ENCODE assay signal across 1 cellular context in genomic region chr17:64496786-64497564, GRCh38.
TF ChIP-seq lines count a peak whose summit lies in the region.

TSS of gene POLG2 (minus strand) at chr17:64497054. CDS start at chr17:64496968, 86 bp downstream.

TF ChIP-seq in WTC11, 78 proteins besides CTCF, POLR2A, EP300 and RAD21 (continued from another document and continues in another):
- no peak for TF ChIP-seq MLX (CRISPR knock-in tag; IDR thresholded peaks at IDR 0.05)
- TF ChIP-seq, protein P1, sequence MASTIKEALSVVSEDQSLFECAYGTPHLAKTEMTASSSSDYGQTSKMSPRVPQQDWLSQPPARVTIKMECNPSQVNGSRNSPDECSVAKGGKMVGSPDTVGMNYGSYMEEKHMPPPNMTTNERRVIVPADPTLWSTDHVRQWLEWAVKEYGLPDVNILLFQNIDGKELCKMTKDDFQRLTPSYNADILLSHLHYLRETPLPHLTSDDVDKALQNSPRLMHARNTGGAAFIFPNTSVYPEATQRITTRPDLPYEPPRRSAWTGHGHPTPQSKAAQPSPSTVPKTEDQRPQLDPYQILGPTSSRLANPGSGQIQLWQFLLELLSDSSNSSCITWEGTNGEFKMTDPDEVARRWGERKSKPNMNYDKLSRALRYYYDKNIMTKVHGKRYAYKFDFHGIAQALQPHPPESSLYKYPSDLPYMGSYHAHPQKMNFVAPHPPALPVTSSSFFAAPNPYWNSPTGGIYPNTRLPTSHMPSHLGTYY (CRISPR knock-in tag; IDR thresholded peaks at IDR 0.05), result peak; percentile 85; the same call in 1 of the 2 replicates
- no peak for TF ChIP-seq ATF6 (CRISPR knock-in tag; IDR thresholded peaks at IDR 0.05)
- peak; percentile 85 for TF ChIP-seq ETV6 (CRISPR knock-in tag; IDR thresholded peaks at IDR 0.05)
- TF ChIP-seq, protein P2, sequence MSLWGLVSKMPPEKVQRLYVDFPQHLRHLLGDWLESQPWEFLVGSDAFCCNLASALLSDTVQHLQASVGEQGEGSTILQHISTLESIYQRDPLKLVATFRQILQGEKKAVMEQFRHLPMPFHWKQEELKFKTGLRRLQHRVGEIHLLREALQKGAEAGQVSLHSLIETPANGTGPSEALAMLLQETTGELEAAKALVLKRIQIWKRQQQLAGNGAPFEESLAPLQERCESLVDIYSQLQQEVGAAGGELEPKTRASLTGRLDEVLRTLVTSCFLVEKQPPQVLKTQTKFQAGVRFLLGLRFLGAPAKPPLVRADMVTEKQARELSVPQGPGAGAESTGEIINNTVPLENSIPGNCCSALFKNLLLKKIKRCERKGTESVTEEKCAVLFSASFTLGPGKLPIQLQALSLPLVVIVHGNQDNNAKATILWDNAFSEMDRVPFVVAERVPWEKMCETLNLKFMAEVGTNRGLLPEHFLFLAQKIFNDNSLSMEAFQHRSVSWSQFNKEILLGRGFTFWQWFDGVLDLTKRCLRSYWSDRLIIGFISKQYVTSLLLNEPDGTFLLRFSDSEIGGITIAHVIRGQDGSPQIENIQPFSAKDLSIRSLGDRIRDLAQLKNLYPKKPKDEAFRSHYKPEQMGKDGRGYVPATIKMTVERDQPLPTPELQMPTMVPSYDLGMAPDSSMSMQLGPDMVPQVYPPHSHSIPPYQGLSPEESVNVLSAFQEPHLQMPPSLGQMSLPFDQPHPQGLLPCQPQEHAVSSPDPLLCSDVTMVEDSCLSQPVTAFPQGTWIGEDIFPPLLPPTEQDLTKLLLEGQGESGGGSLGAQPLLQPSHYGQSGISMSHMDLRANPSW (CRISPR knock-in tag; conservative IDR thresholded peaks at IDR 0.05; ENCODE audit: low read depth), result no peak
- TF ChIP-seq E2F4 (CRISPR knock-in tag; IDR thresholded peaks at IDR 0.05; ENCODE audit: borderline replicate concordance, low read depth), result no peak
- TF ChIP-seq NR3C1 (CRISPR knock-in tag; conservative IDR thresholded peaks at IDR 0.05; ENCODE audit: low read depth), result no peak
- TF ChIP-seq ZNF396 (CRISPR knock-in tag; IDR thresholded peaks at IDR 0.05; ENCODE audit: borderline replicate concordance), result no peak
- TF ChIP-seq E2F1 (CRISPR knock-in tag; IDR thresholded peaks at IDR 0.05), result no peak
- no peak for TF ChIP-seq RELA (CRISPR knock-in tag; IDR thresholded peaks at IDR 0.05; ENCODE audit: borderline replicate concordance)
- 0 out of 2 replicates have a peak, but pooled peaks have one; percentile 25 for TF ChIP-seq PREB (CRISPR knock-in tag; IDR thresholded peaks at IDR 0.05; ENCODE audit: borderline replicate concordance)
- TF ChIP-seq ZNF512 (CRISPR knock-in tag; IDR thresholded peaks at IDR 0.05; ENCODE audit: borderline replicate concordance), result no peak
- TF ChIP-seq, protein P3, sequence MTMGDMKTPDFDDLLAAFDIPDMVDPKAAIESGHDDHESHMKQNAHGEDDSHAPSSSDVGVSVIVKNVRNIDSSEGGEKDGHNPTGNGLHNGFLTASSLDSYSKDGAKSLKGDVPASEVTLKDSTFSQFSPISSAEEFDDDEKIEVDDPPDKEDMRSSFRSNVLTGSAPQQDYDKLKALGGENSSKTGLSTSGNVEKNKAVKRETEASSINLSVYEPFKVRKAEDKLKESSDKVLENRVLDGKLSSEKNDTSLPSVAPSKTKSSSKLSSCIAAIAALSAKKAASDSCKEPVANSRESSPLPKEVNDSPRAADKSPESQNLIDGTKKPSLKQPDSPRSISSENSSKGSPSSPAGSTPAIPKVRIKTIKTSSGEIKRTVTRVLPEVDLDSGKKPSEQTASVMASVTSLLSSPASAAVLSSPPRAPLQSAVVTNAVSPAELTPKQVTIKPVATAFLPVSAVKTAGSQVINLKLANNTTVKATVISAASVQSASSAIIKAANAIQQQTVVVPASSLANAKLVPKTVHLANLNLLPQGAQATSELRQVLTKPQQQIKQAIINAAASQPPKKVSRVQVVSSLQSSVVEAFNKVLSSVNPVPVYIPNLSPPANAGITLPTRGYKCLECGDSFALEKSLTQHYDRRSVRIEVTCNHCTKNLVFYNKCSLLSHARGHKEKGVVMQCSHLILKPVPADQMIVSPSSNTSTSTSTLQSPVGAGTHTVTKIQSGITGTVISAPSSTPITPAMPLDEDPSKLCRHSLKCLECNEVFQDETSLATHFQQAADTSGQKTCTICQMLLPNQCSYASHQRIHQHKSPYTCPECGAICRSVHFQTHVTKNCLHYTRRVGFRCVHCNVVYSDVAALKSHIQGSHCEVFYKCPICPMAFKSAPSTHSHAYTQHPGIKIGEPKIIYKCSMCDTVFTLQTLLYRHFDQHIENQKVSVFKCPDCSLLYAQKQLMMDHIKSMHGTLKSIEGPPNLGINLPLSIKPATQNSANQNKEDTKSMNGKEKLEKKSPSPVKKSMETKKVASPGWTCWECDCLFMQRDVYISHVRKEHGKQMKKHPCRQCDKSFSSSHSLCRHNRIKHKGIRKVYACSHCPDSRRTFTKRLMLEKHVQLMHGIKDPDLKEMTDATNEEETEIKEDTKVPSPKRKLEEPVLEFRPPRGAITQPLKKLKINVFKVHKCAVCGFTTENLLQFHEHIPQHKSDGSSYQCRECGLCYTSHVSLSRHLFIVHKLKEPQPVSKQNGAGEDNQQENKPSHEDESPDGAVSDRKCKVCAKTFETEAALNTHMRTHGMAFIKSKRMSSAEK (CRISPR knock-in tag; IDR thresholded peaks at IDR 0.05; ENCODE audit: borderline replicate concordance), result peak; percentile 76; the same call in 1 of the 2 replicates
- TF ChIP-seq, protein P4, sequence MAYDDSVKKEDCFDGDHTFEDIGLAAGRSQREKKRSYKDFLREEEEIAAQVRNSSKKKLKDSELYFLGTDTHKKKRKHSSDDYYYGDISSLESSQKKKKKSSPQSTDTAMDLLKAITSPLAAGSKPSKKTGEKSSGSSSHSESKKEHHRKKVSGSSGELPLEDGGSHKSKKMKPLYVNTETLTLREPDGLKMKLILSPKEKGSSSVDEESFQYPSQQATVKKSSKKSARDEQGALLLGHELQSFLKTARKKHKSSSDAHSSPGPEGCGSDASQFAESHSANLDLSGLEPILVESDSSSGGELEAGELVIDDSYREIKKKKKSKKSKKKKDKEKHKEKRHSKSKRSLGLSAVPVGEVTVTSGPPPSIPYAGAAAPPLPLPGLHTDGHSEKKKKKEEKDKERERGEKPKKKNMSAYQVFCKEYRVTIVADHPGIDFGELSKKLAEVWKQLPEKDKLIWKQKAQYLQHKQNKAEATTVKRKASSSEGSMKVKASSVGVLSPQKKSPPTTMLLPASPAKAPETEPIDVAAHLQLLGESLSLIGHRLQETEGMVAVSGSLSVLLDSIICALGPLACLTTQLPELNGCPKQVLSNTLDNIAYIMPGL (CRISPR knock-in tag; IDR thresholded peaks at IDR 0.05), result 0 out of 2 replicates have a peak, but pooled peaks have one; percentile 26
- TF ChIP-seq PRRX2 (CRISPR knock-in tag; IDR thresholded peaks at IDR 0.05), result peak; percentile 89
- TF ChIP-seq, protein P5, sequence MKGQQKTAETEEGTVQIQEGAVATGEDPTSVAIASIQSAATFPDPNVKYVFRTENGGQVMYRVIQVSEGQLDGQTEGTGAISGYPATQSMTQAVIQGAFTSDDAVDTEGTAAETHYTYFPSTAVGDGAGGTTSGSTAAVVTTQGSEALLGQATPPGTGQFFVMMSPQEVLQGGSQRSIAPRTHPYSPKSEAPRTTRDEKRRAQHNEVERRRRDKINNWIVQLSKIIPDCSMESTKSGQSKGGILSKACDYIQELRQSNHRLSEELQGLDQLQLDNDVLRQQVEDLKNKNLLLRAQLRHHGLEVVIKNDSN (CRISPR knock-in tag; IDR thresholded peaks at IDR 0.05), result no peak
- TF ChIP-seq NFATC4 (CRISPR knock-in tag; IDR thresholded peaks at IDR 0.05), result peak; percentile 91
- TF ChIP-seq FOXJ3 (CRISPR knock-in tag; IDR thresholded peaks at IDR 0.05; ENCODE audit: borderline replicate concordance), result no peak
- peak; percentile 75; the same call in 1 of the 2 replicates for TF ChIP-seq MAX (CRISPR knock-in tag; IDR thresholded peaks at IDR 0.05)
- no peak for TF ChIP-seq KAT7 (CRISPR knock-in tag; IDR thresholded peaks at IDR 0.05; ENCODE audit: borderline replicate concordance)
- peak; percentile 18; the same call in 1 of the 2 replicates for TF ChIP-seq ZNF416 (CRISPR knock-in tag; IDR thresholded peaks at IDR 0.05)
- TF ChIP-seq IRF2 (CRISPR knock-in tag; IDR thresholded peaks at IDR 0.05; ENCODE audit: borderline replicate concordance, low read depth), result no peak
- TF ChIP-seq MYBL2 (CRISPR knock-in tag; IDR thresholded peaks at IDR 0.05), result no peak
- no peak for TF ChIP-seq JAZF1 (CRISPR knock-in tag; IDR thresholded peaks at IDR 0.05)
- TF ChIP-seq, protein P6, sequence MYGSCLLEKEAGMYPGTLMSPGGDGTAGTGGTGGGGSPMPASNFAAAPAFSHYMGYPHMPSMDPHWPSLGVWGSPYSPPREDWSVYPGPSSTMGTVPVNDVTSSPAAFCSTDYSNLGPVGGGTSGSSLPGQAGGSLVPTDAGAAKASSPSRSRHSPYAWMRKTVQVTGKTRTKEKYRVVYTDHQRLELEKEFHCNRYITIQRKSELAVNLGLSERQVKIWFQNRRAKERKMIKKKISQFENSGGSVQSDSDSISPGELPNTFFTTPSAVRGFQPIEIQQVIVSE (CRISPR knock-in tag; IDR thresholded peaks at IDR 0.05; ENCODE audit: borderline replicate concordance), result no peak
- TF ChIP-seq ZNF423 (CRISPR knock-in tag; IDR thresholded peaks at IDR 0.05), result no peak
